ENCODE assay signal across 21 cellular contexts in the genomic region with DNA sequence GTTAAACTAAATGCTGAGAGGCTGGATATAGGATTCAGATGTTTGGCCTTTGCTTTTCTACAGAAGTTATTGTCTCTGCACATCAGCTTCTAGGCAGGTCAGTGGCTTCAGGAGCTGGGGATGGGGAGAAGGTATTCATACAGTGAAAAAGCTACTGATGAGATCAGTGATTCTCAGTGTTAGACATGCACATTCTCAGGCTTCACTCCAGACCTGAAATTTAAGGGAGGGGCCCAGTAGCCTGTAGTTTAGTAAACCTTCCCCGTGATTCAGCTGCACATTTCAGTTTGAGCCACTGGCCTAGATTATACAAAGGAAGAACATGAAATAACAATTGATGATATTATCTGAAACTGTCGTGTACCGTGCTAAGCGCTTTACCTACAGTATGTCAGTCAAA.
"Had no signal": no experiment of that assay in that cellular context is flagged by ENCODE, and none has a peak within 500 bp of the region (broad histone marks: within the 10 kb centered on the region; RNA-seq: fewer than 3 reads in every experiment).

No MANE protein-coding gene starts in this region.

- H3K36me3 Mint-ChIP-seq: mesothelial cell of epicardium, neural progenitor cell had no signal

- H3K36me3 ChIP-seq: neural progenitor cell, sigmoid colon had no signal

- ATAC-seq: effector memory CD8-positive, alpha-beta T cell; left lobe of liver; naive thymus-derived CD4-positive, alpha-beta T cell; psoas muscle; right cardiac atrium; stimulated activated naive B cell treated with anti-CD40 and anti-IgM and Interleukin-4, amounts not matched to agents 10 μg/mL and 1 μg/mL and 100 μg/mL, for 72 hours had no signal

- H3K9me3 ChIP-seq: psoas muscle, sigmoid colon, spleen, thoracic aorta, tibial nerve, upper lobe of left lung had no signal

- H3K9me3 Mint-ChIP-seq: effector memory CD8-positive, alpha-beta T cell; memory B cell; mesothelial cell of epicardium; naive thymus-derived CD4-positive, alpha-beta T cell; nephron; stimulated activated naive B cell treated with anti-CD40 and anti-IgM and Interleukin-4, amounts not matched to agents 10 μg/mL and 1 μg/mL and 100 μg/mL, for 72 hours; stimulated activated naive CD8-positive, alpha-beta T cell treated with anti-CD3 and anti-CD28 coated beads, Interleukin-15, Interleukin-2, amounts not matched to agents 100 ng/mL and 50 ng/mL, for 24 hours had no signal

- H3K27ac ChIP-seq: psoas muscle, sigmoid colon, spleen, thoracic aorta, tibial nerve, upper lobe of left lung had no signal

- H3K4me3 Mint-ChIP-seq: effector memory CD8-positive, alpha-beta T cell; memory B cell; mesothelial cell of epicardium; naive thymus-derived CD4-positive, alpha-beta T cell; nephron; neural progenitor cell; stimulated activated naive B cell treated with anti-CD40 and anti-IgM and Interleukin-4, amounts not matched to agents 10 μg/mL and 1 μg/mL and 100 μg/mL, for 72 hours; stimulated activated naive CD8-positive, alpha-beta T cell treated with anti-CD3 and anti-CD28 coated beads, Interleukin-15, Interleukin-2, amounts not matched to agents 100 ng/mL and 50 ng/mL, for 24 hours had no signal

- H3K9ac ChIP-seq: neural progenitor cell had no signal

- H3K4me3 ChIP-seq: lung, neural progenitor cell, psoas muscle, sigmoid colon, spleen, thoracic aorta, tibial nerve, upper lobe of left lung had no signal

- H3K27me3 Mint-ChIP-seq: effector memory CD8-positive, alpha-beta T cell; memory B cell; naive thymus-derived CD4-positive, alpha-beta T cell; stimulated activated naive B cell treated with anti-CD40 and anti-IgM and Interleukin-4, amounts not matched to agents 10 μg/mL and 1 μg/mL and 100 μg/mL, for 72 hours; stimulated activated naive CD8-positive, alpha-beta T cell treated with anti-CD3 and anti-CD28 coated beads, Interleukin-15, Interleukin-2, amounts not matched to agents 100 ng/mL and 50 ng/mL, for 24 hours had no signal

- H3K27me3 ChIP-seq: neural progenitor cell, sigmoid colon, spleen, tibial nerve, upper lobe of left lung had no signal

- H3K4me1 Mint-ChIP-seq: memory B cell had no signal

- H3K27ac Mint-ChIP-seq: memory B cell; mesothelial cell of epicardium; stimulated activated naive B cell treated with anti-CD40 and anti-IgM and Interleukin-4, amounts not matched to agents 10 μg/mL and 1 μg/mL and 100 μg/mL, for 72 hours; stimulated activated naive CD8-positive, alpha-beta T cell treated with anti-CD3 and anti-CD28 coated beads, Interleukin-15, Interleukin-2, amounts not matched to agents 100 ng/mL and 50 ng/mL, for 24 hours had no signal

- H3K4me2 ChIP-seq: neural progenitor cell had no signal

- H2AFZ ChIP-seq: neural progenitor cell had no signal

- DNase-seq: cortex of kidney; effector memory CD8-positive, alpha-beta T cell; hypothalamus; kidney; naive thymus-derived CD4-positive, alpha-beta T cell; psoas muscle; right cardiac atrium; sigmoid colon; spleen; stimulated activated CD4-positive, alpha-beta T cell treated with anti-CD3 and anti-CD28 coated beads, Interleukin-4, amount 100 ng/mL, for 4 hours; stimulated activated naive B cell treated with anti-CD40 and anti-IgM and Interleukin-4, amounts not matched to agents 10 μg/mL and 1 μg/mL and 100 μg/mL, for 72 hours; upper lobe of left lung had no signal
